ENCODE assay signal across 23 cellular contexts in the genomic region with DNA sequence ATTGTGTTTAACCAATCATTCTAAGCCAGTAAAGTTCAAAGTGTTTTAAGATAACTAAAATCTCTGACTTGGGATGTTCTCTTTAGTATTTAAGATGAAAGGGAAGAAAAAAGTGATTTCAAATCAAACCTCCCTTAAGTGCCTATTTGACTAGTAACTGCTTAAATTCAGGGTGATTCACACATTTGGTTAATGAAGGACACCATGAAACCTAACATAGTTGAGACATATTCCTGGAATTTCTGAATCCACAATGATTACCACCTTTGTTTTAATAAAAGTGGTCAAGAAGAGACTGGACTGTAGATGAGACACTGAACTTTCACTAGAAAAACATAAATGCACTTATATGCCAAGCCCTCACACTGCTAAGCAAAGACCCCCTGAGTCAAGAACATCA.
DNase-seq lines count a peak whose midpoint lies in the region; ATAC-seq, FAIRE-seq and TF ChIP-seq lines count a peak whose summit lies in the region.
"Had no signal": no experiment of that assay in that cellular context is flagged by ENCODE, and none has a peak within 500 bp of the region (broad histone marks: within the 10 kb centered on the region; RNA-seq: fewer than 3 reads in every experiment).

No MANE protein-coding gene starts in this region.

- CTCF ChIA-PET in activated CD8-positive, alpha-beta T cell treated with anti-CD3 and anti-CD28 coated beads for 36 hours (lab: Charles Lee): interaction anchor here (2.4 kb wide), 1 partner anchor 78 kb away, joined by 8 read pairs; no protein-coding TSS in a partner anchor
- CTCF ChIA-PET in activated CD8-positive, alpha-beta T cell treated with anti-CD3 and anti-CD28 coated beads, Interleukin-2, amount 10 ng/mL, durations not matched to agents 7 days and 5 days (lab: Charles Lee): interaction anchor here (0.9 to 2.2 kb wide), 3 partner anchors 98 to 571 kb away, joined by 3 to 10 read pairs (median 3); no protein-coding TSS in a partner anchor

- no peak overlapping the region for H3K4me3 ChIP-seq in HUES64 (ENCODE audit: low read length)
- H3K4me3 ChIP-seq in endodermal cell (ENCODE audit: low read length): no peak overlapping the region
- H3K4me3 ChIP-seq: right lobe of liver, uterus had no signal

- H3K36me3 Mint-ChIP-seq in activated CD8-positive, alpha-beta T cell treated with anti-CD3 and anti-CD28 coated beads for 36 hours (ENCODE audit: low read depth): peaks cover 2% of the 10 kb centered on the region
- no peaks in the 10 kb centered on the region for H3K36me3 Mint-ChIP-seq in activated CD8-positive, alpha-beta T cell treated with anti-CD3 and anti-CD28 coated beads, Interleukin-2, amount 10 ng/mL, durations not matched to agents 7 days and 5 days (ENCODE audit: low read depth)
- H3K36me3 Mint-ChIP-seq in endodermal cell (ENCODE audit: low read depth) (no peaks in the 10 kb centered on the region), osteocyte (ENCODE audit: unreplicated experiment) (no peaks in the 10 kb centered on the region)

- no peak for TF ChIP-seq CTCF in activated CD8-positive, alpha-beta T cell treated with anti-CD3 and anti-CD28 coated beads for 36 hours (IDR thresholded peaks at IDR 0.05)
- TF ChIP-seq CTCF in endodermal cell (conservative IDR thresholded peaks at IDR 0.05) (no peak), osteocyte (IDR thresholded peaks at IDR 0.05) (no peak)

- intact Hi-C loops in activated CD8-positive, alpha-beta T cell treated with anti-CD3 and anti-CD28 coated beads for 36 hours (cut with micrococcal nuclease): loop anchor here (10.0 kb wide), 1 partner anchor 74 kb away; no protein-coding TSS in a partner anchor

- no peaks in the 10 kb centered on the region for H3K9me3 Mint-ChIP-seq in activated CD8-positive, alpha-beta T cell treated with anti-CD3 and anti-CD28 coated beads for 36 hours
- no peaks in the 10 kb centered on the region for H3K9me3 Mint-ChIP-seq in activated CD8-positive, alpha-beta T cell treated with anti-CD3 and anti-CD28 coated beads, Interleukin-2, amount 10 ng/mL, durations not matched to agents 7 days and 5 days (ENCODE audit: insufficient read depth)
- H3K9me3 Mint-ChIP-seq in endodermal cell: no peaks in the 10 kb centered on the region
- no peaks in the 10 kb centered on the region for H3K9me3 Mint-ChIP-seq in osteocyte (ENCODE audit: unreplicated experiment)
- H3K9me3 Mint-ChIP-seq: activated naive CD8-positive, alpha-beta T cell treated with anti-CD3 and anti-CD28 coated beads, Interleukin-2, amount 10 ng/mL, durations not matched to agents 7 days and 5 days had no signal

- H3K4me1 Mint-ChIP-seq in activated CD8-positive, alpha-beta T cell treated with anti-CD3 and anti-CD28 coated beads for 36 hours (ENCODE audit: low read depth): peaks cover 66% of the 10 kb centered on the region
- H3K4me1 Mint-ChIP-seq in activated CD8-positive, alpha-beta T cell treated with anti-CD3 and anti-CD28 coated beads, Interleukin-2, amount 10 ng/mL, durations not matched to agents 7 days and 5 days (ENCODE audit: low read depth): peaks cover 60% of the 10 kb centered on the region
- peaks cover 40% of the 10 kb centered on the region for H3K4me1 Mint-ChIP-seq in endodermal cell
- H3K4me1 Mint-ChIP-seq in osteocyte (ENCODE audit: unreplicated experiment): peaks cover 84% of the 10 kb centered on the region

- H3K27ac Mint-ChIP-seq in activated CD8-positive, alpha-beta T cell treated with anti-CD3 and anti-CD28 coated beads for 36 hours: peak overlapping the region; percentile 43
- no peak overlapping the region for H3K27ac Mint-ChIP-seq in activated CD8-positive, alpha-beta T cell treated with anti-CD3 and anti-CD28 coated beads, Interleukin-2, amount 10 ng/mL, durations not matched to agents 7 days and 5 days
- H3K27ac Mint-ChIP-seq in endodermal cell (peak overlapping the region; percentile 83), osteocyte (ENCODE audit: unreplicated experiment) (peak overlapping the region; percentile 51)
- H3K27ac Mint-ChIP-seq: activated naive CD8-positive, alpha-beta T cell treated with anti-CD3 and anti-CD28 coated beads, Interleukin-2, amount 10 ng/mL, durations not matched to agents 7 days and 5 days had no signal

- DNase-seq in activated CD8-positive, alpha-beta T cell treated with anti-CD3 and anti-CD28 coated beads for 36 hours: no peak
- no peak for DNase-seq in activated CD8-positive, alpha-beta T cell treated with anti-CD3 and anti-CD28 coated beads, Interleukin-2, amount 10 ng/mL, durations not matched to agents 7 days and 5 days
- DNase-seq in endodermal cell: no peak
- no peak for DNase-seq in osteocyte (ENCODE audit: extremely low spot score, unreplicated experiment)
- DNase-seq in dermis blood vessel endothelial cell: no peak
- DNase-seq in GM19239 (ENCODE audit: insufficient read length, low spot score): no peak
- no peak for DNase-seq in COLO668 (lab: John Stamatoyannopoulos, UW; ENCODE audit: unreplicated experiment)
- DNase-seq: activated CD4-positive, alpha-beta T cell treated with anti-CD3 and anti-CD28 coated beads, Interleukin-2, amount 50 U/mL, for 1 hour; activated naive CD8-positive, alpha-beta T cell treated with anti-CD3 and anti-CD28 coated beads, Interleukin-2, amount 10 ng/mL, durations not matched to agents 7 days and 5 days; activated T-cell treated with anti-CD3 and anti-CD28 coated beads for 4 hours; caudate nucleus; DMS53; effector CD8-positive, alpha-beta T cell; islet precursor cell; mesendoderm; NCI-H2029; NCI-H446 treated with DMSO at 0.1 percent for 48 hours; right lobe of liver; stimulated activated CD4-positive, alpha-beta T cell treated with anti-CD3 and anti-CD28 coated beads, Interleukin-1b, Interleukin-23, amount 100 ng/mL, for 48 hours; T-helper 9 cell; uterus had no signal

- no peaks in the 10 kb centered on the region for H3K9me3 ChIP-seq in HUES64 (ENCODE audit: insufficient read depth, low read depth, low read length)
- H3K9me3 ChIP-seq in endodermal cell (ENCODE audit: control insufficient read depth, low read length): no peaks in the 10 kb centered on the region
- H3K9me3 ChIP-seq: right lobe of liver, uterus had no signal

- H3K27ac ChIP-seq in HUES64 (ENCODE audit: low read depth, low read length): peak overlapping the region; percentile 26
- H3K27ac ChIP-seq in endodermal cell (ENCODE audit: low read depth, low read length): no peak overlapping the region
- H3K27ac ChIP-seq: right lobe of liver, uterus had no signal

- peak; percentile 9 for ATAC-seq in activated CD8-positive, alpha-beta T cell treated with anti-CD3 and anti-CD28 coated beads for 36 hours
- ATAC-seq in activated CD8-positive, alpha-beta T cell treated with anti-CD3 and anti-CD28 coated beads, Interleukin-2, amount 10 ng/mL, durations not matched to agents 7 days and 5 days: no peak
- ATAC-seq: right lobe of liver had no signal

- H3K36me3 ChIP-seq in HUES64 (ENCODE audit: insufficient read depth, low read length): no peaks in the 10 kb centered on the region
- no peaks in the 10 kb centered on the region for H3K36me3 ChIP-seq in endodermal cell (ENCODE audit: control insufficient read depth, insufficient read depth, low read length)
- H3K36me3 ChIP-seq: right lobe of liver, uterus had no signal

- H3K4me3 Mint-ChIP-seq in activated CD8-positive, alpha-beta T cell treated with anti-CD3 and anti-CD28 coated beads for 36 hours: no peak overlapping the region
- no peak overlapping the region for H3K4me3 Mint-ChIP-seq in activated CD8-positive, alpha-beta T cell treated with anti-CD3 and anti-CD28 coated beads, Interleukin-2, amount 10 ng/mL, durations not matched to agents 7 days and 5 days
- H3K4me3 Mint-ChIP-seq in endodermal cell: no peak overlapping the region
- no peak overlapping the region for H3K4me3 Mint-ChIP-seq in osteocyte (ENCODE audit: unreplicated experiment)
- H3K4me3 Mint-ChIP-seq: activated naive CD8-positive, alpha-beta T cell treated with anti-CD3 and anti-CD28 coated beads, Interleukin-2, amount 10 ng/mL, durations not matched to agents 7 days and 5 days had no signal

- H3K4me1 ChIP-seq in HUES64 (ENCODE audit: insufficient read depth, low read length) (peaks cover 35% of the 10 kb centered on the region), endodermal cell (ENCODE audit: control insufficient read depth, insufficient read depth, low read length) (peaks cover 11% of the 10 kb centered on the region)

- no peaks in the 10 kb centered on the region for H3K27me3 Mint-ChIP-seq in activated CD8-positive, alpha-beta T cell treated with anti-CD3 and anti-CD28 coated beads for 36 hours
- H3K27me3 Mint-ChIP-seq in activated CD8-positive, alpha-beta T cell treated with anti-CD3 and anti-CD28 coated beads, Interleukin-2, amount 10 ng/mL, durations not matched to agents 7 days and 5 days (ENCODE audit: low read depth): no peaks in the 10 kb centered on the region
- H3K27me3 Mint-ChIP-seq in endodermal cell (ENCODE audit: insufficient read depth) (no peaks in the 10 kb centered on the region), osteocyte (ENCODE audit: unreplicated experiment) (no peaks in the 10 kb centered on the region)
- H3K27me3 Mint-ChIP-seq: activated naive CD8-positive, alpha-beta T cell treated with anti-CD3 and anti-CD28 coated beads, Interleukin-2, amount 10 ng/mL, durations not matched to agents 7 days and 5 days had no signal

- H3K9ac ChIP-seq in HUES64 (ENCODE audit: low read depth, low read length): no peak overlapping the region
- no peak overlapping the region for H3K9ac ChIP-seq in endodermal cell (ENCODE audit: extremely low read depth, low read length, poor library complexity, severe bottlenecking)

- POLR2A ChIA-PET in activated CD8-positive, alpha-beta T cell treated with anti-CD3 and anti-CD28 coated beads for 36 hours (lab: Charles Lee): interaction anchor here (1.3 kb wide), 1 partner anchor 11 kb away, joined by 3 read pairs; no protein-coding TSS in a partner anchor
- POLR2A ChIA-PET in activated CD8-positive, alpha-beta T cell treated with anti-CD3 and anti-CD28 coated beads, Interleukin-2, amount 10 ng/mL, durations not matched to agents 7 days and 5 days (lab: Charles Lee): interaction anchor here (1.0 kb wide), 1 partner anchor 17 kb away, joined by 3 read pairs; no protein-coding TSS in a partner anchor

- no peak for FAIRE-seq in GM19239 (lab: Jason Lieb, UNC)
- FAIRE-seq: A204.1 had no signal

- H3K27me3 ChIP-seq in HUES64 (ENCODE audit: insufficient read depth, low read length) (no peaks in the 10 kb centered on the region), endodermal cell (ENCODE audit: control insufficient read depth, insufficient read depth, low read length, poor library complexity, severe bottlenecking) (no peaks in the 10 kb centered on the region)
- H3K27me3 ChIP-seq: right lobe of liver, uterus had no signal
